In genomic region chr5:154034944-154035343, GRCh38 we compare ENCODE assay signal across 30 cellular contexts.
"Had no signal": no experiment of that assay in that cellular context is flagged by ENCODE, and none has a peak within 500 bp of the region (broad histone marks: within the 10 kb centered on the region; RNA-seq: fewer than 3 reads in every experiment).

No MANE protein-coding gene starts in this region.

- ATAC-seq: effector memory CD8-positive, alpha-beta T cell; esophagus mucosa; foreskin keratinocyte; gastrocnemius medialis; gastroesophageal sphincter; heart left ventricle; heart right ventricle had no signal

- H3K27ac Mint-ChIP-seq: dendritic cell treated with granulocyte-macrophage colony-stimulating factor and Interleukin-4, amounts not matched to agents 40 ng/mL and 50 ng/mL, for 4 days; effector memory CD8-positive, alpha-beta T cell; endodermal cell had no signal

- H3K4me3 ChIP-seq: colonic mucosa, coronary artery, dorsolateral prefrontal cortex, esophagus muscularis mucosa, esophagus squamous epithelium, gastrocnemius medialis, gastroesophageal sphincter, heart left ventricle, heart right ventricle, hepatocyte had no signal

- DNase-seq: colonic mucosa; cortex of kidney; dermis blood vessel endothelial cell; dorsolateral prefrontal cortex; effector CD4-positive, alpha-beta T cell; effector CD8-positive, alpha-beta T cell; effector memory CD4-positive, alpha-beta T cell; effector memory CD8-positive, alpha-beta T cell; endodermal cell; erythroblast; esophagus squamous epithelium; foreskin fibroblast; foreskin keratinocyte; foreskin melanocyte; gastrocnemius medialis; glutamatergic neuron; head of caudate nucleus; heart left ventricle; heart right ventricle had no signal

- H3K27ac ChIP-seq: colonic mucosa, coronary artery, dorsolateral prefrontal cortex, epithelial cell of prostate, esophagus muscularis mucosa, esophagus squamous epithelium, foreskin keratinocyte, gastrocnemius medialis, gastroesophageal sphincter, heart left ventricle, heart right ventricle, hepatocyte had no signal

- H3K4me3 Mint-ChIP-seq: dendritic cell treated with granulocyte-macrophage colony-stimulating factor and Interleukin-4, amounts not matched to agents 40 ng/mL and 50 ng/mL, for 4 days; effector memory CD8-positive, alpha-beta T cell; endodermal cell had no signal

- FAIRE-seq: colon, endometrium, endothelial cell of umbilical vein, frontal cortex had no signal

- H3K9me3 ChIP-seq: colonic mucosa, esophagus muscularis mucosa, esophagus squamous epithelium, gastrocnemius medialis, gastroesophageal sphincter, heart left ventricle, heart right ventricle had no signal

- H3K9me3 Mint-ChIP-seq: dendritic cell treated with granulocyte-macrophage colony-stimulating factor and Interleukin-4, amounts not matched to agents 40 ng/mL and 50 ng/mL, for 4 days; effector memory CD8-positive, alpha-beta T cell; endodermal cell had no signal

- H3K27me3 Mint-ChIP-seq: dendritic cell treated with granulocyte-macrophage colony-stimulating factor and Interleukin-4, amounts not matched to agents 40 ng/mL and 50 ng/mL, for 4 days; effector memory CD8-positive, alpha-beta T cell had no signal

- H3K36me3 ChIP-seq: colonic mucosa had no signal

- H3K4me1 ChIP-seq: colonic mucosa had no signal
